Comparison of ENCODE assay signal across 19 cellular contexts in the genomic region with DNA sequence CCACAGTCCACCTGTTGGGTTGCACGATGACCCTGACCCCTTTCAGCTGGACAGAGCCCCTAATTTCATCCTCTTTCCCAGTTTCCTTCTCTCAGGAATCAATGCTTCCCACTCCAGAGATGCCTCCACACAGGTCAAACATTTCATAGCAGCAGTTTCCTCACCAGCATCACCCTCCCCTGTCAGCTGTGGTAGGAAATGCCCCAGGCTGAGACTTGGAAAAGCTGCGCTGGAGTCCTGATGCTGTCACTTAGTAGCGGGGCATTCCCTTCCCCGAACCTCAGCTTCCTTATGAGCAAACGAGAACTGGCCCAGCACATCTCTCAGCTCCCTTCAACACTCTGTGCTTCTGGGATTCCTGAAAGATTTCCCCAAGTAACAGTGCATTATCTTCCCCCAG. TPM values are rescaled to one million over a fixed set of nuclear protein-coding genes. Genes with fewer than 3 reads are reported as not detected.
DNase-seq lines count a peak whose midpoint lies in the region; ATAC-seq, FAIRE-seq and TF ChIP-seq lines count a peak whose summit lies in the region.
"Had no signal": no experiment of that assay in that cellular context is flagged by ENCODE, and none has a peak within 500 bp of the region (broad histone marks: within the 10 kb centered on the region; RNA-seq: fewer than 3 reads in every experiment).

No MANE protein-coding gene starts in this region.

- WGBS in HepG2 (ENCODE audit: low lambda C conversion rate) = 72% methylated on average over 3 of the region's 5 CpGs
- WGBS in right lobe of liver (ENCODE audit: insufficient coverage, low coverage, low lambda C conversion rate, missing lambda C conversion rate) = 57% methylated on average over 4 of the region's 5 CpGs
- no CpG with 5 or more reads among the region's 5 CpGs for WGBS in mesendoderm (ENCODE audit: extremely low coverage, insufficient coverage, low lambda C conversion rate)

- in situ Hi-C loops in HepG2 (cut with HindIII; ENCODE audit: extremely low pct_ligation_motif_present, low pct_unique_long_range_greater_than_20kb) = loop anchor here (10.0 kb wide), 1 partner anchor 59 kb away; a partner anchor contains a TSS

- TF ChIP-seq POLR2A in HepG2 (IDR thresholded peaks at IDR 0.05; ENCODE audit: insufficient read depth in 1 of 2, low read depth in 2 of 2, low read length in 2 of 2) (no peak), right lobe of liver (IDR thresholded peaks at IDR 0.05) (no peak)

- BruUV-seq in HepG2 (replicated peaks; lab: Mats Ljungman, UMichigan) = no TSS peak

- H3K4me3 ChIP-seq in HepG2 (replicated peaks in 1 of 3; ENCODE audit: insufficient read depth in 1 of 3, low read depth in 2 of 3, low read length in 3 of 3) = peak overlapping the region in 1 of 3 experiments; percentile 10; a peak in 1 of 6 replicates
- no peak overlapping the region for H3K4me3 ChIP-seq in right lobe of liver
- H3K4me3 ChIP-seq in mesendoderm (ENCODE audit: low read length) = no peak overlapping the region
- H3K4me3 ChIP-seq: MG63 had no signal

- H3K4me1 ChIP-seq in HepG2 (ENCODE audit: insufficient read depth, low read length) (peaks cover 90% of the 10 kb centered on the region), right lobe of liver (peaks cover 0 to 59% (median 17%) of the 10 kb centered on the region in 4 donors), mesendoderm (ENCODE audit: control insufficient read depth, low read depth, low read length) (no peaks in the 10 kb centered on the region)

- H3K4me2 ChIP-seq in HepG2 (ENCODE audit: low read depth, low read length) = peak overlapping the region; percentile 61
- no peak overlapping the region for H3K4me2 ChIP-seq in mesendoderm (ENCODE audit: low read length)

- H4K8ac ChIP-seq in mesendoderm (ENCODE audit: low read depth, low read length) = no peak overlapping the region

- H4K5ac ChIP-seq in mesendoderm (ENCODE audit: low read length) = no peak overlapping the region

- no peak for FAIRE-seq in HepG2 (lab: Jason Lieb, UNC)
- FAIRE-seq: A204.1 had no signal

- CTCF ChIA-PET in HepG2 (lab: Yijun Ruan, JAX; ENCODE audit: low intra/inter-chr PET ratio, low total read pairs) = no interaction called here

- no peak overlapping the region for H3K4ac ChIP-seq in mesendoderm (ENCODE audit: low read depth, low read length)

- H3K9me3 ChIP-seq in HepG2 (ENCODE audit: low read length) (no peaks in the 10 kb centered on the region), right lobe of liver (no peaks in the 10 kb centered on the region)
- H3K9me3 ChIP-seq: MG63 had no signal

- H2BK15ac ChIP-seq in mesendoderm (replicated peaks; ENCODE audit: low read depth) = no peak overlapping the region

- H3K27ac ChIP-seq in HepG2 (ENCODE audit: extremely low read length, insufficient read depth, low read length) = peak overlapping the region; percentile 78
- no peak overlapping the region for H3K27ac ChIP-seq in right lobe of liver
- H3K27ac ChIP-seq in mesendoderm (ENCODE audit: low read depth, low read length) = no peak overlapping the region

- ATAC-seq in HepG2 = no peak
- ATAC-seq in right lobe of liver = no peak
- ATAC-seq in HG03460 (IDR thresholded peaks at IDR 0.05; ENCODE audit: unreplicated experiment) = no peak
- ATAC-seq in HG03457 (IDR thresholded peaks at IDR 0.05; ENCODE audit: unreplicated experiment) = no peak
- ATAC-seq: HCT116, Panc1, SK-N-SH treated with all-trans-retinoic acid at 6 μM for 48 hours had no signal

- DNase-seq in HepG2 (ENCODE audit: low spot score) (no peak), right lobe of liver (no peak), RPMI7951 (ENCODE audit: low read depth) (peak; percentile 47), mesendoderm (peak; percentile 67), COLO668 (lab: John Stamatoyannopoulos, UW; ENCODE audit: unreplicated experiment) (no peak), KG1 (lab: John Stamatoyannopoulos, UW) (no peak)
- DNase-seq: CD4-positive, alpha-beta T cell; MG63; NCI-H1417; NCI-H1930; NCI-H510A; NCI-H82; Right ventricle myocardium superior had no signal

- H3K9ac ChIP-seq in HepG2 (ENCODE audit: insufficient read depth, low read depth, low read length) (peak overlapping the region; percentile 49), mesendoderm (ENCODE audit: low read length) (no peak overlapping the region)

- no peaks in the 10 kb centered on the region for H3K79me1 ChIP-seq in mesendoderm (ENCODE audit: low read length)

- no peak overlapping the region for H3K56ac ChIP-seq in mesendoderm (ENCODE audit: low read length)

- no peak overlapping the region for H3K23ac ChIP-seq in mesendoderm (ENCODE audit: low read length)

- no peak for TF ChIP-seq RAD21 in HepG2 (CRISPR knock-in tag; IDR thresholded peaks at IDR 0.05)

- H3K27me3 ChIP-seq in HepG2 (ENCODE audit: control insufficient read depth in 1 of 2, insufficient read depth in 2 of 2, low read length in 2 of 2) (no peaks in the 10 kb centered on the region), right lobe of liver (no peaks in the 10 kb centered on the region), mesendoderm (ENCODE audit: insufficient read depth, low read length, poor library complexity) (no peaks in the 10 kb centered on the region)
- H3K27me3 ChIP-seq: MG63 had no signal

- no peak overlapping the region for H2AFZ ChIP-seq in HepG2 (ENCODE audit: low read length)

- no peak overlapping the region for H2BK120ac ChIP-seq in mesendoderm (ENCODE audit: low read depth, low read length)

- H3K36me3 ChIP-seq in HepG2 (replicated peaks in 1 of 2; ENCODE audit: control insufficient read depth in 1 of 2, insufficient read depth in 2 of 2, low read length in 2 of 2) (no peaks in the 10 kb centered on the region), right lobe of liver (peaks cover 0 to 10% (median 0%) of the 10 kb centered on the region in 4 donors), mesendoderm (ENCODE audit: control insufficient read depth, insufficient read depth, low read length) (no peaks in the 10 kb centered on the region)
- H3K36me3 ChIP-seq: MG63 had no signal

- H3K79me2 ChIP-seq in HepG2 (ENCODE audit: insufficient read depth, low read length) (peaks cover 6% of the 10 kb centered on the region), mesendoderm (ENCODE audit: control insufficient read depth, insufficient read depth, low read length) (no peaks in the 10 kb centered on the region)

- no peak overlapping the region for H3K18ac ChIP-seq in mesendoderm (ENCODE audit: low read length)

- no peaks in the 10 kb centered on the region for H4K20me1 ChIP-seq in HepG2 (ENCODE audit: insufficient read depth, low read length)

- POLR2A ChIA-PET in HepG2 (lab: Yijun Ruan, JAX) = interaction anchor here (0.7 to 7.1 kb wide), 6 partner anchors 10 to 127 kb away, joined by 3 to 140 read pairs (median 4); no protein-coding TSS in a partner anchor

- TF ChIP-seq EP300 in HepG2 (IDR thresholded peaks at IDR 0.05; ENCODE audit: low read depth in 2 of 2, low read length in 2 of 2) (no peak), HepG2 (CRISPR knock-in tag; IDR thresholded peaks at IDR 0.05; ENCODE audit: borderline replicate concordance) (no peak)

- TF ChIP-seq CTCF in HepG2 (CRISPR knock-in tag; IDR thresholded peaks at IDR 0.05) (no peak), right lobe of liver (IDR thresholded peaks at IDR 0.05) (no peak)

- H2AK5ac ChIP-seq in mesendoderm (ENCODE audit: low read length) = no peak overlapping the region

- intact Hi-C loops in HepG2 (cut with micrococcal nuclease; ENCODE audit: unreplicated experiment) (loop anchor here (5.0 kb wide), 1 partner anchor 57 kb away; a partner anchor contains a TSS), right lobe of liver (cut with DNase I) (no loop called here)

- no peak overlapping the region for H2BK5ac ChIP-seq in mesendoderm (ENCODE audit: low read length)

RNA-seq across cellular contexts. Expression of a gene that starts 2.6 kb away (rescaled TPM):
- total RNA-seq in HepG2 (2016; rRNA removed; fragmentation: Illumina TruSeq; extraction: Trizol) (47.8 and 111 TPM in 2 replicates), right lobe of liver (100 to 1,000 TPM; 120 to 329 (median 205) TPM)
- total RNA-seq in HepG2 (2016; cell fraction: cytosol; rRNA removed; fragmentation: Illumina TruSeq; extraction: Trizol; ENCODE audit: low read depth) = 30.0 and 31.9 TPM in 2 replicates
- 43.6 and 115 TPM in 2 replicates for total RNA-seq in HepG2 (2016; cell fraction: insoluble cytoplasmic fraction; rRNA removed; fragmentation: Illumina TruSeq; extraction: Trizol)
- 50.9 and 52.8 TPM in 2 replicates for total RNA-seq in HepG2 (2016; cell fraction: membrane; rRNA removed; fragmentation: Illumina TruSeq; extraction: Trizol)
- 68.5 and 79.5 TPM in 2 replicates for total RNA-seq in HepG2 (2016; cell fraction: nucleus; rRNA removed; fragmentation: Illumina TruSeq; extraction: Trizol)
- polyA plus RNA-seq in HepG2 (2011; rRNA removed) = 161 and 197 TPM in 2 replicates
- polyA plus RNA-seq in HepG2 (2011; cell fraction: cytosol; rRNA removed) = 307 and 330 TPM in 2 replicates
- polyA plus RNA-seq in HepG2 (2011; cell fraction: nucleus; rRNA removed) = 86.1 and 111 TPM in 2 replicates
- polyA plus RNA-seq in HepG2 (2012) = 102 and 110 TPM in 2 replicates
- polyA plus RNA-seq in HepG2 (2016; cell fraction: cytosol; fragmentation: Illumina TruSeq; extraction: Trizol; ENCODE audit: low read depth) = 39.6 and 40.8 TPM in 2 replicates
- polyA plus RNA-seq in HepG2 (2016; cell fraction: insoluble cytoplasmic fraction; fragmentation: Illumina TruSeq; extraction: Trizol; ENCODE audit: low read depth) = 45.8 and 50.6 TPM in 2 replicates
- polyA plus RNA-seq in HepG2 (2016; cell fraction: membrane; fragmentation: Illumina TruSeq; extraction: Trizol; ENCODE audit: low read depth) = 50.7 and 51.5 TPM in 2 replicates
- 115 and 127 TPM in 2 replicates for polyA plus RNA-seq in HepG2 (2016; cell fraction: nucleus; fragmentation: Illumina TruSeq; extraction: Trizol; ENCODE audit: insufficient read depth, low read depth)
- 332 TPM in 1 of 2 replicates, not detected in the other for polyA minus RNA-seq in HepG2 (2011; rRNA and poly(A)+ RNA removed; ENCODE audit: low replicate concordance)
- 64.5 and 82.6 TPM in 2 replicates for polyA minus RNA-seq in HepG2 (2011; cell fraction: cytosol; rRNA and poly(A)+ RNA removed)
- polyA minus RNA-seq in HepG2 (2011; cell fraction: nucleus; rRNA and poly(A)+ RNA removed) = 18.2 and 29.2 TPM in 2 replicates
- total RNA-seq in RPMI7951 (2014; rRNA removed; shearing (Covaris generic)) = not detected in 2 replicates
- polyA plus RNA-seq in mesendoderm (2013, experiment 1 of 2) = not detected
- not detected for polyA plus RNA-seq in mesendoderm (2013, experiment 2 of 2)
- total RNA-seq: CD4-positive, alpha-beta T cell; Right ventricle myocardium superior had no signal

RNA-seq across cellular contexts. Expression of a gene that starts 28.3 kb away (rescaled TPM):
- 26.4 and 34.7 TPM in 2 replicates for total RNA-seq in HepG2 (2016; rRNA removed; fragmentation: Illumina TruSeq; extraction: Trizol)
- total RNA-seq in HepG2 (2016; cell fraction: cytosol; rRNA removed; fragmentation: Illumina TruSeq; extraction: Trizol; ENCODE audit: low read depth) = 4.0 and 4.2 TPM in 2 replicates
- total RNA-seq in HepG2 (2016; cell fraction: insoluble cytoplasmic fraction; rRNA removed; fragmentation: Illumina TruSeq; extraction: Trizol) = 26.2 and 32.3 TPM in 2 replicates
- total RNA-seq in HepG2 (2016; cell fraction: membrane; rRNA removed; fragmentation: Illumina TruSeq; extraction: Trizol) = 8.5 and 9.0 TPM in 2 replicates
- 27.9 and 28.4 TPM in 2 replicates for total RNA-seq in HepG2 (2016; cell fraction: nucleus; rRNA removed; fragmentation: Illumina TruSeq; extraction: Trizol)
- polyA plus RNA-seq in HepG2 (2011; rRNA removed) = 35.4 and 41.5 TPM in 2 replicates
- polyA plus RNA-seq in HepG2 (2011; cell fraction: cytosol; rRNA removed) = 22.2 and 22.7 TPM in 2 replicates
- polyA plus RNA-seq in HepG2 (2011; cell fraction: nucleus; rRNA removed) = 139 and 141 TPM in 2 replicates
- polyA plus RNA-seq in HepG2 (2012) = 34.7 and 36.0 TPM in 2 replicates
- 1.3 and 1.5 TPM in 2 replicates for polyA plus RNA-seq in HepG2 (2016; cell fraction: cytosol; fragmentation: Illumina TruSeq; extraction: Trizol; ENCODE audit: low read depth)
- 23.8 and 29.3 TPM in 2 replicates for polyA plus RNA-seq in HepG2 (2016; cell fraction: insoluble cytoplasmic fraction; fragmentation: Illumina TruSeq; extraction: Trizol; ENCODE audit: low read depth)
- polyA plus RNA-seq in HepG2 (2016; cell fraction: membrane; fragmentation: Illumina TruSeq; extraction: Trizol; ENCODE audit: low read depth) = 3.9 and 4.4 TPM in 2 replicates
- 56.0 and 62.2 TPM in 2 replicates for polyA plus RNA-seq in HepG2 (2016; cell fraction: nucleus; fragmentation: Illumina TruSeq; extraction: Trizol; ENCODE audit: insufficient read depth, low read depth)
- polyA minus RNA-seq in HepG2 (2011; rRNA and poly(A)+ RNA removed; ENCODE audit: low replicate concordance) = 41.9 and 70.9 TPM in 2 replicates
- 35.6 and 37.1 TPM in 2 replicates for polyA minus RNA-seq in HepG2 (2011; cell fraction: cytosol; rRNA and poly(A)+ RNA removed)
- polyA minus RNA-seq in HepG2 (2011; cell fraction: nucleus; rRNA and poly(A)+ RNA removed) = 37.1 and 49.9 TPM in 2 replicates
- 10 to 100 TPM in 3 of 6 experiments, 1 to 10 TPM in 3; 8.2 to 13.7 (median 10.1) TPM for total RNA-seq in right lobe of liver
- 19.7 and 23.2 TPM in 2 replicates for total RNA-seq in RPMI7951 (2014; rRNA removed; shearing (Covaris generic))
- 28.4 TPM for polyA plus RNA-seq in mesendoderm (2013, experiment 1 of 2)
- 28.2 TPM for polyA plus RNA-seq in mesendoderm (2013, experiment 2 of 2)

RNA-seq across cellular contexts. Expression of a gene that starts 57.8 kb away (rescaled TPM):
- total RNA-seq in HepG2 (2016; rRNA removed; fragmentation: Illumina TruSeq; extraction: Trizol) (387 and 408 TPM in 2 replicates), right lobe of liver (100 to 1,000 TPM in 2 of 6 experiments, 10 to 100 TPM in 4; 92.9 to 113 (median 98.4) TPM)
- 83.7 and 96.2 TPM in 2 replicates for total RNA-seq in HepG2 (2016; cell fraction: cytosol; rRNA removed; fragmentation: Illumina TruSeq; extraction: Trizol; ENCODE audit: low read depth)
- 357 and 407 TPM in 2 replicates for total RNA-seq in HepG2 (2016; cell fraction: insoluble cytoplasmic fraction; rRNA removed; fragmentation: Illumina TruSeq; extraction: Trizol)
- 204 and 232 TPM in 2 replicates for total RNA-seq in HepG2 (2016; cell fraction: membrane; rRNA removed; fragmentation: Illumina TruSeq; extraction: Trizol)
- 276 and 309 TPM in 2 replicates for total RNA-seq in HepG2 (2016; cell fraction: nucleus; rRNA removed; fragmentation: Illumina TruSeq; extraction: Trizol)
- polyA plus RNA-seq in HepG2 (2011; rRNA removed) = 552 and 605 TPM in 2 replicates
- polyA plus RNA-seq in HepG2 (2011; cell fraction: cytosol; rRNA removed) = 203 and 275 TPM in 2 replicates
- 485 and 567 TPM in 2 replicates for polyA plus RNA-seq in HepG2 (2011; cell fraction: nucleus; rRNA removed)
- 362 and 372 TPM in 2 replicates for polyA plus RNA-seq in HepG2 (2012)
- polyA plus RNA-seq in HepG2 (2016; cell fraction: cytosol; fragmentation: Illumina TruSeq; extraction: Trizol; ENCODE audit: low read depth) = 48.7 and 62.5 TPM in 2 replicates
- polyA plus RNA-seq in HepG2 (2016; cell fraction: insoluble cytoplasmic fraction; fragmentation: Illumina TruSeq; extraction: Trizol; ENCODE audit: low read depth) = 393 and 468 TPM in 2 replicates
- polyA plus RNA-seq in HepG2 (2016; cell fraction: membrane; fragmentation: Illumina TruSeq; extraction: Trizol; ENCODE audit: low read depth) = 164 and 203 TPM in 2 replicates
- polyA plus RNA-seq in HepG2 (2016; cell fraction: nucleus; fragmentation: Illumina TruSeq; extraction: Trizol; ENCODE audit: insufficient read depth, low read depth) = 514 and 576 TPM in 2 replicates
- polyA minus RNA-seq in HepG2 (2011; rRNA and poly(A)+ RNA removed; ENCODE audit: low replicate concordance) = 327 and 803 TPM in 2 replicates
- 186 and 264 TPM in 2 replicates for polyA minus RNA-seq in HepG2 (2011; cell fraction: cytosol; rRNA and poly(A)+ RNA removed)
- polyA minus RNA-seq in HepG2 (2011; cell fraction: nucleus; rRNA and poly(A)+ RNA removed) = 151 and 173 TPM in 2 replicates
- total RNA-seq in RPMI7951 (2014; rRNA removed; shearing (Covaris generic)) = 487 and 489 TPM in 2 replicates
- polyA plus RNA-seq in mesendoderm (2013, experiment 1 of 2) = 528 TPM
- 533 TPM for polyA plus RNA-seq in mesendoderm (2013, experiment 2 of 2)

Comparison
In these comparisons a context has a peak if more than half of its experiments do, and no peak if none do; other contexts are left out.
1. DNase-seq: peak in RPMI7951 (single experiment) and mesendoderm (single experiment); none in HepG2 (single experiment), right lobe of liver (0 of 3), COLO668 (single experiment) and KG1 (single experiment).
2. RNA of a gene that starts 2.6 kb away (total RNA-seq): 120 to 329 TPM in right lobe of liver and 30.0 to 115 TPM in HepG2; not detected in RPMI7951; every median in the first group is over 10 times any median in the second.